8 cellular contexts compared by ENCODE assay signal in genomic region chr15:78047631-78048409, GRCh38. TPM values are rescaled to one million over a fixed set of nuclear protein-coding genes. Genes with fewer than 3 reads are reported as not detected.
DNase-seq lines count a peak whose midpoint lies in the region; ATAC-seq and TF ChIP-seq lines count a peak whose summit lies in the region.

No MANE protein-coding gene starts in this region.

- H3K27ac Mint-ChIP-seq in chondrocyte (ENCODE audit: unreplicated experiment), result peak overlapping the region; percentile 22

- ATAC-seq in HG03520 (IDR thresholded peaks at IDR 0.05; ENCODE audit: unreplicated experiment), result no peak

- peak overlapping the region; percentile 68 for H3K27ac ChIP-seq in muscle layer of colon (ENCODE audit: low read depth, low read length)

- H3K4me3 ChIP-seq in Loucy (ENCODE audit: low read length, poor library complexity, severe bottlenecking) (peak overlapping the region; percentile 67), muscle layer of colon (ENCODE audit: low read depth in 1 of 2, low read length in 2 of 2) (peak overlapping the region in 1 of 2 donors; percentile 9)

- peaks cover 65% of the 10 kb centered on the region for H3K79me2 ChIP-seq in Loucy (ENCODE audit: insufficient read depth, low read length)

- no peaks in the 10 kb centered on the region for H4K20me1 ChIP-seq in Loucy (ENCODE audit: insufficient read depth, low read length, poor library complexity, severe bottlenecking)

- H3K36me3 ChIP-seq in Loucy (ENCODE audit: insufficient read depth, low read length), result peaks cover 48% of the 10 kb centered on the region
- peaks cover 18% of the 10 kb centered on the region for H3K36me3 ChIP-seq in muscle layer of colon (ENCODE audit: insufficient read depth, low read length)

- H3K9ac ChIP-seq in Loucy (ENCODE audit: low read depth, low read length, poor library complexity, severe bottlenecking) (peak overlapping the region; percentile 93), muscle layer of colon (ENCODE audit: low read length) (no peak overlapping the region)

- peaks cover 18% of the 10 kb centered on the region for H3K36me3 Mint-ChIP-seq in chondrocyte (ENCODE audit: low read depth)

- no peaks in the 10 kb centered on the region for H3K9me2 ChIP-seq in Loucy (replicated peaks; ENCODE audit: low read depth, low read length)

- peaks cover 59% of the 10 kb centered on the region for H3K4me1 Mint-ChIP-seq in chondrocyte (ENCODE audit: low read depth)

- H3F3A ChIP-seq in Loucy (ENCODE audit: low read depth), result peaks cover 58% of the 10 kb centered on the region

- H3K9me3 ChIP-seq in Loucy (ENCODE audit: insufficient read depth, low read depth, low read length), result no peaks in the 10 kb centered on the region
- H3K9me3 ChIP-seq in muscle layer of colon (ENCODE audit: low read length), result no peaks in the 10 kb centered on the region

- H2AFZ ChIP-seq in Loucy (ENCODE audit: low read length), result no peak overlapping the region

- no peak overlapping the region for H3K4me3 Mint-ChIP-seq in chondrocyte (ENCODE audit: unreplicated experiment)

- DNase-seq in AML-193 (lab: John Stamatoyannopoulos, UW) (peak; percentile 95 to 96), chondrocyte (ENCODE audit: low spot score) (no peak), retina (no peak), NCI-H1694 (lab: John Stamatoyannopoulos, UW) (no peak), NCI-H146 (lab: John Stamatoyannopoulos, UW) (no peak)

- H3K27me3 Mint-ChIP-seq in chondrocyte (ENCODE audit: low read depth), result no peaks in the 10 kb centered on the region

- peak overlapping the region; percentile 81 for H3K4me2 ChIP-seq in Loucy (ENCODE audit: low read depth, low read length, poor library complexity, severe bottlenecking)

- H3K9me3 Mint-ChIP-seq in chondrocyte (ENCODE audit: low read depth), result no peaks in the 10 kb centered on the region

- TF ChIP-seq CTCF in Loucy (conservative IDR thresholded peaks at IDR 0.05; ENCODE audit: low read length) (no peak), chondrocyte (IDR thresholded peaks at IDR 0.05) (no peak)

- H3K4me1 ChIP-seq in Loucy (ENCODE audit: insufficient read depth, low read length, poor library complexity, severe bottlenecking) (peaks cover 91% of the 10 kb centered on the region), muscle layer of colon (ENCODE audit: insufficient read depth, low read length) (peaks cover 73% of the 10 kb centered on the region)

- H3K27me3 ChIP-seq in Loucy (ENCODE audit: insufficient read depth, low read length, poor library complexity, severe bottlenecking) (no peaks in the 10 kb centered on the region), muscle layer of colon (ENCODE audit: control insufficient read depth in 1 of 2, insufficient read depth in 2 of 2, low read length in 2 of 2) (no peaks in the 10 kb centered on the region)

RNA-seq across cellular contexts. Expression of gene TBC1D2B, which starts 29.7 kb away (rescaled TPM):
- 44.3 to 64.2 TPM (median 58.1 TPM) in 3 replicates for total RNA-seq in chondrocyte

RNA-seq across cellular contexts. Expression of gene SH2D7, which starts 44.5 kb away (rescaled TPM):
- total RNA-seq in chondrocyte, result not detected in 3 replicates

Comparison
In these comparisons a context has a peak if more than half of its experiments do, and no peak if none do; other contexts are left out.
1. DNase-seq: peak in AML-193 (2 of 2); none in chondrocyte (single experiment), retina (single experiment), NCI-H1694 (single experiment) and NCI-H146 (single experiment).